In genomic region chr1:51265618-51266017, GRCh38 we compare ENCODE assay signal across 19 cellular contexts. TPM values are rescaled to one million over a fixed set of nuclear protein-coding genes. Genes with fewer than 3 reads are reported as not detected.
DNase-seq lines count a peak whose midpoint lies in the region; ATAC-seq, FAIRE-seq and TF ChIP-seq lines count a peak whose summit lies in the region.
"Had no signal": no experiment of that assay in that cellular context is flagged by ENCODE, and none has a peak within 500 bp of the region (broad histone marks: within the 10 kb centered on the region; RNA-seq: fewer than 3 reads in every experiment).

No MANE protein-coding gene starts in this region.

- H3K4me3 ChIP-seq in A673 (ENCODE audit: low read depth, low read length, poor library complexity, severe bottlenecking) (no peak overlapping the region), GM23338 (no peak overlapping the region), endothelial cell of umbilical vein (replicated peaks in 1 of 3; ENCODE audit: insufficient read depth in 1 of 3, low read depth in 1 of 3, low read length in 3 of 3) (no peak overlapping the region), MG63 (no peak overlapping the region), lower leg skin (ENCODE audit: low read depth, poor library complexity, severe bottlenecking) (no peak overlapping the region), PC-9 (no peak overlapping the region)
- H3K4me3 ChIP-seq: breast epithelium, heart left ventricle, right atrium auricular region had no signal

- H3K9me2 ChIP-seq in GM23338 (ENCODE audit: insufficient read depth) (no peaks in the 10 kb centered on the region), PC-9 (ENCODE audit: insufficient read depth) (no peaks in the 10 kb centered on the region)

- no peak for FAIRE-seq in endothelial cell of umbilical vein (lab: Jason Lieb, UNC)
- FAIRE-seq: GM12891, H1, HTR-8/SVneo had no signal

- H3K9me3 ChIP-seq in A673 (ENCODE audit: low read depth, low read length, poor library complexity, severe bottlenecking): no peaks in the 10 kb centered on the region
- H3K9me3 ChIP-seq in endothelial cell of umbilical vein (replicated peaks; ENCODE audit: control insufficient read depth, insufficient read depth, low read length): no peaks in the 10 kb centered on the region
- no peaks in the 10 kb centered on the region for H3K9me3 ChIP-seq in MG63
- H3K9me3 ChIP-seq in PC-9 (ENCODE audit: insufficient read depth, low read depth): no peaks in the 10 kb centered on the region
- H3K9me3 ChIP-seq: breast epithelium, heart left ventricle, right atrium auricular region had no signal

- no peaks in the 10 kb centered on the region for H3K27me3 ChIP-seq in A673 (replicated peaks; ENCODE audit: insufficient read depth, low read depth, low read length, poor library complexity)
- H3K27me3 ChIP-seq in GM23338 (ENCODE audit: insufficient read depth): no peaks in the 10 kb centered on the region
- H3K27me3 ChIP-seq in endothelial cell of umbilical vein (ENCODE audit: control insufficient read depth in 2 of 2, insufficient read depth in 2 of 2, low read length in 2 of 2): no peaks in the 10 kb centered on the region
- H3K27me3 ChIP-seq in MG63: no peaks in the 10 kb centered on the region
- H3K27me3 ChIP-seq in PC-9 (ENCODE audit: insufficient read depth, low read depth): no peaks in the 10 kb centered on the region
- H3K27me3 ChIP-seq: breast epithelium, heart left ventricle, right atrium auricular region had no signal

- peaks cover 1% of the 10 kb centered on the region; the same call in 2 of the 3 replicates for H3K36me3 Mint-ChIP-seq in GM23338 (ENCODE audit: low read depth)

- DNase-seq in A673 (ENCODE audit: low spot score): peak; percentile 24
- DNase-seq in GM23338 (ENCODE audit: low spot score): no peak
- no peak for DNase-seq in endothelial cell of umbilical vein (ENCODE audit: low read depth, low spot score)
- DNase-seq in MG63: no peak
- DNase-seq in lower leg skin (ENCODE audit: low spot score in 2 of 2): no peak
- DNase-seq in activated CD4-positive, CD25-positive, alpha-beta regulatory T cell treated with anti-CD3 and anti-CD28 coated beads, Interleukin-2, amount 50 U/mL, for 72 hours: no peak
- DNase-seq in PC-9: no peak
- DNase-seq: heart left ventricle, MM.1S, NCI-H526, substantia nigra had no signal

- no TSS peak for BruUV-seq in A673 (replicated peaks; lab: Mats Ljungman, UMichigan)
- no TSS peak for BruUV-seq in endothelial cell of umbilical vein (replicated peaks; lab: Mats Ljungman, UMichigan)
- no TSS peak for BruUV-seq in PC-9 (replicated peaks; lab: Mats Ljungman, UMichigan)

- TF ChIP-seq POLR2A in endothelial cell of umbilical vein (IDR thresholded peaks at IDR 0.05; ENCODE audit: low read depth, low read length) (no peak), lower leg skin (IDR thresholded peaks at IDR 0.05) (no peak)

- no peak overlapping the region for H3K27ac Mint-ChIP-seq in GM23338

- CTCF ChIA-PET in A673 (lab: Charles Lee) (no interaction called here), endothelial cell of umbilical vein (lab: Charles Lee) (interaction anchor here (0.8 to 0.9 kb wide), 2 partner anchors 21 to 31 kb away, joined by 3 to 5 read pairs; no protein-coding TSS in a partner anchor), PC-9 (lab: Charles Lee) (interaction anchor here (0.6 kb wide), 1 partner anchor 268 kb away, joined by 4 read pairs; no protein-coding TSS in a partner anchor)

- H2AFZ ChIP-seq in GM23338 (no peak overlapping the region), endothelial cell of umbilical vein (ENCODE audit: low read depth, low read length) (no peak overlapping the region), PC-9 (no peak overlapping the region)

- peaks cover 26% of the 10 kb centered on the region for H3K4me1 ChIP-seq in A673 (ENCODE audit: insufficient read depth, low read length, poor library complexity, severe bottlenecking)
- H3K4me1 ChIP-seq in GM23338 (ENCODE audit: insufficient read depth): peaks cover 14% of the 10 kb centered on the region
- H3K4me1 ChIP-seq in endothelial cell of umbilical vein (ENCODE audit: control insufficient read depth, extremely low read depth, insufficient read depth, low read length): peaks cover 50% of the 10 kb centered on the region
- peaks cover 40% of the 10 kb centered on the region for H3K4me1 ChIP-seq in PC-9 (replicated peaks; ENCODE audit: insufficient read depth)

- H3K79me2 ChIP-seq in GM23338 (replicated peaks; ENCODE audit: insufficient read depth) (peaks cover 67% of the 10 kb centered on the region), endothelial cell of umbilical vein (ENCODE audit: control insufficient read depth, insufficient read depth, low read length) (peaks cover 61% of the 10 kb centered on the region), PC-9 (ENCODE audit: low read depth) (peaks cover 83% of the 10 kb centered on the region)

- no peak overlapping the region for H3K27ac ChIP-seq in A673 (ENCODE audit: low read depth, low read length, poor library complexity, severe bottlenecking)
- H3K27ac ChIP-seq in GM23338 (ENCODE audit: low read depth): no peak overlapping the region
- no peak overlapping the region for H3K27ac ChIP-seq in endothelial cell of umbilical vein (ENCODE audit: insufficient read depth, low read depth, low read length)
- H3K27ac ChIP-seq in PC-9: no peak overlapping the region
- H3K27ac ChIP-seq: breast epithelium had no signal

- no peaks in the 10 kb centered on the region for H3K9me1 ChIP-seq in endothelial cell of umbilical vein (replicated peaks; ENCODE audit: control insufficient read depth, extremely low read depth, insufficient read depth, low read length)

- no peaks in the 10 kb centered on the region for H3K36me3 ChIP-seq in A673 (ENCODE audit: insufficient read depth, low read length, poor library complexity, severe bottlenecking)
- no peaks in the 10 kb centered on the region for H3K36me3 ChIP-seq in GM23338 (ENCODE audit: insufficient read depth)
- peaks cover 0 to under 1% of the 10 kb centered on the region in 2 experiments for H3K36me3 ChIP-seq in endothelial cell of umbilical vein (ENCODE audit: control insufficient read depth in 2 of 2, extremely low read depth in 1 of 2, insufficient read depth in 2 of 2, low read length in 2 of 2)
- H3K36me3 ChIP-seq in MG63: no peaks in the 10 kb centered on the region
- no peaks in the 10 kb centered on the region for H3K36me3 ChIP-seq in PC-9 (ENCODE audit: low read depth)
- H3K36me3 ChIP-seq: breast epithelium, right atrium auricular region had no signal

- H3K4me3 Mint-ChIP-seq in GM23338: no peak overlapping the region
- H3K4me3 Mint-ChIP-seq: activated naive CD4-positive, alpha-beta T cell treated with anti-CD3 and anti-CD28 coated beads, Interleukin-2, amount 50 U/mL, for 24 hours had no signal

- TF ChIP-seq CTCF in A673 (conservative IDR thresholded peaks at IDR 0.05; ENCODE audit: low read depth, low read length) (no peak), GM23338 (conservative IDR thresholded peaks at IDR 0.05; ENCODE audit: low read depth in 2 of 2) (no peak), endothelial cell of umbilical vein (IDR thresholded peaks at IDR 0.05; ENCODE audit: extremely low read depth in 1 of 2, insufficient read depth in 1 of 2, low read depth in 1 of 2, low read length in 2 of 2) (no peak), lower leg skin (IDR thresholded peaks at IDR 0.05) (no peak), PC-9 (conservative IDR thresholded peaks at IDR 0.05) (no peak)

- H3K9ac ChIP-seq in endothelial cell of umbilical vein (replicated peaks; ENCODE audit: extremely low read depth, insufficient read depth, low read length): no peak overlapping the region

- intact Hi-C loops in A673 (cut with micrococcal nuclease; ENCODE audit: unreplicated experiment) (no loop called here), endothelial cell of umbilical vein (cut with micrococcal nuclease) (loop anchor here (2.0 kb wide), 1 partner anchor 31 kb away; no protein-coding TSS in a partner anchor), lower leg skin (cut with DNase I; ENCODE audit: low total_unique reads) (no loop called here), PC-9 (cut with micrococcal nuclease; ENCODE audit: unreplicated experiment) (no loop called here)

- peaks cover 20% of the 10 kb centered on the region for H4K20me1 ChIP-seq in GM23338 (replicated peaks; ENCODE audit: insufficient read depth)
- no peaks in the 10 kb centered on the region for H4K20me1 ChIP-seq in endothelial cell of umbilical vein (replicated peaks; ENCODE audit: control insufficient read depth, extremely low read depth, insufficient read depth, low read length)
- peaks cover 20% of the 10 kb centered on the region; the same call in 1 of the 2 replicates for H4K20me1 ChIP-seq in PC-9 (ENCODE audit: insufficient read depth)

- H3F3A ChIP-seq in GM23338 (replicated peaks; ENCODE audit: low read depth): no peaks in the 10 kb centered on the region
- H3F3A ChIP-seq in PC-9 (ENCODE audit: insufficient read depth, low read depth): peaks cover 11% of the 10 kb centered on the region; the same call in 1 of the 2 replicates

- H3K4me2 ChIP-seq in GM23338 (peak overlapping the region; percentile 52), endothelial cell of umbilical vein (ENCODE audit: insufficient read depth, low read length) (peak overlapping the region; percentile 16), PC-9 (no peak overlapping the region)

- H3K9me3 Mint-ChIP-seq in GM23338: no peaks in the 10 kb centered on the region
- H3K9me3 Mint-ChIP-seq: activated naive CD4-positive, alpha-beta T cell treated with anti-CD3 and anti-CD28 coated beads, Interleukin-2, amount 50 U/mL, for 24 hours had no signal

- H3K27me3 Mint-ChIP-seq in GM23338 (ENCODE audit: insufficient read depth, low read depth, poor library complexity): peaks cover 5% of the 10 kb centered on the region
- H3K27me3 Mint-ChIP-seq: activated naive CD4-positive, alpha-beta T cell treated with anti-CD3 and anti-CD28 coated beads, Interleukin-2, amount 50 U/mL, for 24 hours had no signal

- POLR2A ChIA-PET in A673 (lab: Charles Lee; ENCODE audit: low non-redundant PET) (no interaction called here), endothelial cell of umbilical vein (lab: Charles Lee) (no interaction called here), PC-9 (lab: Charles Lee; ENCODE audit: unreplicated experiment) (interaction anchor here (0.8 kb wide), 1 partner anchor 49 kb away, joined by 21 read pairs; no protein-coding TSS in a partner anchor)

- H3K4me1 Mint-ChIP-seq in GM23338: peaks cover 25% of the 10 kb centered on the region

- no peak for ATAC-seq in GM23338
- no peak for ATAC-seq in SK-N-SH treated with all-trans-retinoic acid at 6 μM for 48 hours
- ATAC-seq: heart left ventricle, Panc1 had no signal

- dilution Hi-C loops in endothelial cell of umbilical vein (cut with MboI; ENCODE audit: extremely low pct_ligation_motif_present, low sequenced_read_pairs): no loop called here

- WGBS in lower leg skin, 2 donors: 85 to 90% methylated on average over 4 of the region's 4 CpGs

RNA-seq across cellular contexts. Expression of gene RNF11, which starts 29.5 kb away (rescaled TPM):
- total RNA-seq in A673 (2021) (59.9 and 67.5 TPM in 2 replicates), endothelial cell of umbilical vein (82.9 and 94.4 TPM in 2 replicates), lower leg skin (10 to 100 TPM; 65.4 to 95.3 (median 81.6) TPM), PC-9 (2021) (63.0 and 73.2 TPM in 2 replicates)
- 43.0 and 48.6 TPM in 2 replicates for total RNA-seq in GM23338 (2014; rRNA removed; shearing (Covaris generic))
- polyA plus RNA-seq in GM23338 (2016; fragmentation: Nextera tagmentation; extraction: Ambion mirVana) (22.3 and 23.7 TPM in 2 replicates), endothelial cell of umbilical vein (75.2 and 96.3 TPM in 2 replicates)
- 80.1 and 86.4 TPM in 2 replicates for polyA plus RNA-seq in endothelial cell of umbilical vein (2011; cell fraction: cytosol; rRNA removed)
- 35.0 and 38.1 TPM in 2 replicates for polyA plus RNA-seq in endothelial cell of umbilical vein (2011; cell fraction: nucleus; rRNA removed)
- 86.3 and 120 TPM in 2 replicates for polyA plus RNA-seq in endothelial cell of umbilical vein (2012)
- 220 and 243 TPM in 2 replicates for polyA minus RNA-seq in endothelial cell of umbilical vein
- 26.2 TPM for polyA minus RNA-seq in endothelial cell of umbilical vein (2011; cell fraction: cytosol; rRNA and poly(A)+ RNA removed)
- 31.8 and 44.9 TPM in 2 replicates for polyA minus RNA-seq in endothelial cell of umbilical vein (2011; cell fraction: nucleus; rRNA and poly(A)+ RNA removed)
- total RNA-seq in MG63 (2014; rRNA removed; shearing (Covaris generic); ENCODE audit: low replicate concordance): 134 and 137 TPM in 2 replicates
